Comparison of ENCODE assay signal across 16 cellular contexts in the genomic region with DNA sequence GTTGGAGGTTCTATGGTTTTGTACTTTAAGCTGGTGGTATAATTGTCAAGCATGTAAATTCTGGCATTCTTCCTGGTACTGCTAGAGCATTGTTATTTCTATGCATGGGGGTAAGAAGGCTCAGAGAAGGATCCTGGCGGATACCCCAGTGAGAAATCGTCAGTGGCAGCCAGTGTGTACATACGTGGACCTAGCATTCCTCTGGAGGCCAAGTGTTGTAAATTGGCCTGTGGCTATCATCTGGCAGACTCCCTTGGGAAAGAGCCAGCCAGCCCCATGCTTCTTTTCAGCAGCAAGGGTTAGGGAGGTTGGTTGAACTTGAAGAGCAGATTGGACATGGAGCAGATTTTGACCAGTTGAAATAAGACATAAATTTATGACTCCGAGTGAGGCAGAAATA. TPM values are rescaled to one million over a fixed set of nuclear protein-coding genes. Genes with fewer than 3 reads are reported as not detected.
DNase-seq lines count a peak whose midpoint lies in the region; ATAC-seq and TF ChIP-seq lines count a peak whose summit lies in the region.
"Had no signal": no experiment of that assay in that cellular context is flagged by ENCODE, and none has a peak within 500 bp of the region (broad histone marks: within the 10 kb centered on the region; RNA-seq: fewer than 3 reads in every experiment).

No MANE protein-coding gene starts in this region.

- intact Hi-C loops in heart right ventricle (cut with DNase I) = loop anchor here in 1 of 10 donors (5.0 kb wide), 1 partner anchor 43 kb away; the partner anchor contains the start of gene AGO1

- DNase-seq in AG08395 (ENCODE audit: low spot score) (peak; percentile 29), astrocyte of the hippocampus (ENCODE audit: low read depth, low spot score) (peak; percentile 78), heart right ventricle (peak; percentile 30 to 57), NCI-H510A (lab: John Stamatoyannopoulos, UW) (no peak)
- DNase-seq in activated CD8-positive, alpha-beta T cell treated with anti-CD3 and anti-CD28 coated beads, Interleukin-2, amount 10 ng/mL, durations not matched to agents 7 days and 5 days = no peak
- no peak for DNase-seq in stimulated activated naive CD4-positive, alpha-beta T cell treated with Interleukin-2 at 50 U/mL for 16 hours (lab: John Stamatoyannopoulos, UW)
- DNase-seq: activated CD4-positive, alpha-beta T cell treated with anti-CD3 and anti-CD28 coated beads, Interleukin-2, amount 50 U/mL, for 4 hours; amniotic stem cell; DMS153; left lung; NCI-H510A treated with DMSO at 0.1 percent for 48 hours; stomach had no signal

- peaks cover 12% of the 10 kb centered on the region for H3K4me1 Mint-ChIP-seq in activated CD8-positive, alpha-beta T cell treated with anti-CD3 and anti-CD28 coated beads, Interleukin-2, amount 10 ng/mL, durations not matched to agents 7 days and 5 days (ENCODE audit: low read depth)

- H3K9me3 ChIP-seq in HEK293 (ENCODE audit: control insufficient read depth, insufficient read depth, low read depth, low read length) (no peaks in the 10 kb centered on the region), heart right ventricle (no peaks in the 10 kb centered on the region)
- H3K9me3 ChIP-seq: left lung, stomach had no signal

- H3K27me3 ChIP-seq in heart right ventricle = no peaks in the 10 kb centered on the region
- H3K27me3 ChIP-seq: left lung, stomach had no signal

- H3K27ac ChIP-seq in HEK293 (ENCODE audit: extremely low read depth, low read depth, low read length) (no peak overlapping the region), heart right ventricle (peak overlapping the region in 3 of 10 donors; percentile 5 to 48 (median 43))
- H3K27ac ChIP-seq: coronary artery, epithelial cell of prostate, left lung, stomach had no signal

- H3K27me3 Mint-ChIP-seq in activated CD8-positive, alpha-beta T cell treated with anti-CD3 and anti-CD28 coated beads, Interleukin-2, amount 10 ng/mL, durations not matched to agents 7 days and 5 days (ENCODE audit: low read depth) = no peaks in the 10 kb centered on the region

- POLR2A ChIA-PET in HEK293 (lab: Yijun Ruan, JAX) = no interaction called here
- POLR2A ChIA-PET in activated CD8-positive, alpha-beta T cell treated with anti-CD3 and anti-CD28 coated beads, Interleukin-2, amount 10 ng/mL, durations not matched to agents 7 days and 5 days (lab: Charles Lee) = no interaction called here

- H3K36me3 Mint-ChIP-seq in activated CD8-positive, alpha-beta T cell treated with anti-CD3 and anti-CD28 coated beads, Interleukin-2, amount 10 ng/mL, durations not matched to agents 7 days and 5 days (ENCODE audit: low read depth) = peaks cover 1% of the 10 kb centered on the region

- CTCF ChIA-PET in HEK293 (lab: Yijun Ruan, JAX) = no interaction called here
- CTCF ChIA-PET in activated CD8-positive, alpha-beta T cell treated with anti-CD3 and anti-CD28 coated beads, Interleukin-2, amount 10 ng/mL, durations not matched to agents 7 days and 5 days (lab: Charles Lee) = no interaction called here

- TF ChIP-seq CTCF in HEK293 (tag by site-specific recombination; IDR thresholded peaks at IDR 0.05) = no peak
- no peak for TF ChIP-seq CTCF in heart right ventricle (IDR thresholded peaks at IDR 0.05)

- no peaks in the 10 kb centered on the region for H3K9me3 Mint-ChIP-seq in activated CD8-positive, alpha-beta T cell treated with anti-CD3 and anti-CD28 coated beads, Interleukin-2, amount 10 ng/mL, durations not matched to agents 7 days and 5 days (ENCODE audit: insufficient read depth)

- H3K4me1 ChIP-seq in HEK293 (ENCODE audit: control insufficient read depth, insufficient read depth, low read length) (0 out of 2 replicates have a peak, but pooled peaks cover 3% of the 10 kb centered on the region), heart right ventricle (peaks cover 5 to 29% (median 7%) of the 10 kb centered on the region in 9 donors)

- H3K27ac Mint-ChIP-seq in activated CD8-positive, alpha-beta T cell treated with anti-CD3 and anti-CD28 coated beads, Interleukin-2, amount 10 ng/mL, durations not matched to agents 7 days and 5 days = no peak overlapping the region

- no peak overlapping the region for H3K4me3 Mint-ChIP-seq in activated CD8-positive, alpha-beta T cell treated with anti-CD3 and anti-CD28 coated beads, Interleukin-2, amount 10 ng/mL, durations not matched to agents 7 days and 5 days

- H3K36me3 ChIP-seq in HEK293 (ENCODE audit: control insufficient read depth in 2 of 2, insufficient read depth in 1 of 2, low read length in 2 of 2) (peaks cover 0 to 60% of the 10 kb centered on the region in 2 experiments; a peak in 1 of 3 replicates), heart right ventricle (peaks cover 0 to 29% (median 0%) of the 10 kb centered on the region in 9 donors)

- ATAC-seq in heart right ventricle (peak in 7 of 8 donors; percentile 23 to 75 (median 62)), GM18858 (IDR thresholded peaks at IDR 0.05; ENCODE audit: unreplicated experiment) (no peak)
- ATAC-seq in activated CD8-positive, alpha-beta T cell treated with anti-CD3 and anti-CD28 coated beads, Interleukin-2, amount 10 ng/mL, durations not matched to agents 7 days and 5 days = no peak
- ATAC-seq: left lung had no signal

- H3K4me3 ChIP-seq in HEK293 (ENCODE audit: low read depth, low read length) (no peak overlapping the region), heart right ventricle (no peak overlapping the region)
- H3K4me3 ChIP-seq: coronary artery, left lung, stomach had no signal

- 36 to 47% methylated on average over 4 of the region's 4 CpGs for WGBS in heart right ventricle, 2 donors

TF ChIP-seq in HEK293, 187 proteins besides CTCF, POLR2A, EP300 and RAD21:
- 0 out of 2 replicates have a peak, but pooled peaks have one; percentile 9 for TF ChIP-seq GLIS1 (tag by site-specific recombination; IDR thresholded peaks at IDR 0.05)
- no peak for TF ChIP-seq ZNF362 (tag by site-specific recombination; IDR thresholded peaks at IDR 0.05)
- no peak for TF ChIP-seq ZNF366 (tag by site-specific recombination; conservative IDR thresholded peaks at IDR 0.05)

RNA-seq across cellular contexts. Expression of gene AGO3, which starts 5.2 kb away (rescaled TPM):
- 10 to 100 TPM; 12.3 to 20.7 (median 15.1) TPM for total RNA-seq in heart right ventricle
- polyA plus RNA-seq in heart right ventricle = 1 to 10 TPM; 2.2 to 3.4 TPM
- total RNA-seq in activated CD8-positive, alpha-beta T cell treated with anti-CD3 and anti-CD28 coated beads, Interleukin-2, amount 10 ng/mL, durations not matched to agents 7 days and 5 days = 10 to 100 TPM; 27.2 to 30.2 TPM

RNA-seq across cellular contexts. Expression of gene AGO1, which starts 42.7 kb away (rescaled TPM):
- total RNA-seq in heart right ventricle = 10 to 100 TPM; 19.5 to 26.5 (median 22.5) TPM
- 1 to 10 TPM; 1.9 to 3.1 TPM for polyA plus RNA-seq in heart right ventricle
- 10 to 100 TPM; 20.8 to 21.3 TPM for total RNA-seq in activated CD8-positive, alpha-beta T cell treated with anti-CD3 and anti-CD28 coated beads, Interleukin-2, amount 10 ng/mL, durations not matched to agents 7 days and 5 days

Comparison
In these comparisons a context has a peak if more than half of its experiments do, and no peak if none do; other contexts are left out.
1. DNase-seq: peak in AG08395 (single experiment), astrocyte of the hippocampus (single experiment) and heart right ventricle (2 of 2); none in activated CD8-positive, alpha-beta T cell treated with anti-CD3 and anti-CD28 coated beads, Interleukin-2, amount 10 ng/mL, durations not matched to agents 7 days and 5 days (single experiment), stimulated activated naive CD4-positive, alpha-beta T cell treated with Interleukin-2 at 50 U/mL for 16 hours (single experiment) and NCI-H510A (single experiment).
2. ATAC-seq: peak in heart right ventricle (7 of 8); none in activated CD8-positive, alpha-beta T cell treated with anti-CD3 and anti-CD28 coated beads, Interleukin-2, amount 10 ng/mL, durations not matched to agents 7 days and 5 days (single experiment) and GM18858 (single experiment).